Comparison of ENCODE assay signal across 21 cellular contexts in genomic region chr4:7170012-7170411, GRCh38. TPM values are rescaled to one million over a fixed set of nuclear protein-coding genes. Genes with fewer than 3 reads are reported as not detected.
DNase-seq lines count a peak whose midpoint lies in the region; ATAC-seq and TF ChIP-seq lines count a peak whose summit lies in the region.
"Had no signal": no experiment of that assay in that cellular context is flagged by ENCODE, and none has a peak within 500 bp of the region (broad histone marks: within the 10 kb centered on the region; RNA-seq: fewer than 3 reads in every experiment).

No MANE protein-coding gene starts in this region.

- intact Hi-C loops in Right ventricle myocardium superior (cut with DNase I): no loop called here
- intact Hi-C loops in right cardiac atrium (cut with DNase I): no loop called here

- no peak overlapping the region for H3K4me3 ChIP-seq in right cardiac atrium (ENCODE audit: low read length)
- no peak overlapping the region for H3K4me3 ChIP-seq in coronary artery
- H3K4me3 ChIP-seq: A549, GM12878, PC-9, SJCRH30 had no signal

- no peak overlapping the region for H3K27ac ChIP-seq in right cardiac atrium (ENCODE audit: low read length)
- H3K27ac ChIP-seq in coronary artery: no peak overlapping the region
- H3K27ac ChIP-seq: A549, PC-9, RWPE1, SJCRH30 had no signal

- ATAC-seq in Right ventricle myocardium superior (ENCODE audit: poor library complexity) (no peak), right cardiac atrium (no peak), GM19324 (IDR thresholded peaks at IDR 0.05; ENCODE audit: low FRiP score, unreplicated experiment) (no peak)
- ATAC-seq: A549; CD8-positive, alpha-beta T cell; GM12878; HepG2 had no signal

- H3K27me3 ChIP-seq in right cardiac atrium (ENCODE audit: control insufficient read depth, insufficient read depth): no peaks in the 10 kb centered on the region
- H3K27me3 ChIP-seq: SJCRH30 had no signal

- 81% methylated on average over 3 of the region's 3 CpGs for WGBS in right cardiac atrium

- TF ChIP-seq CTCF in coronary artery (IDR thresholded peaks at IDR 0.05): no peak

- no peaks in the 10 kb centered on the region for H3K4me1 ChIP-seq in right cardiac atrium (ENCODE audit: control insufficient read depth, insufficient read depth, low read length)
- H3K4me1 ChIP-seq: A549, SJCRH30 had no signal

- no peaks in the 10 kb centered on the region for H3K9me3 ChIP-seq in right cardiac atrium (ENCODE audit: control insufficient read depth, low read length)
- H3K9me3 ChIP-seq: A549, SJCRH30 had no signal

- DNase-seq in Right ventricle myocardium superior (peak; percentile 24), right cardiac atrium (no peak), coronary artery (ENCODE audit: low spot score) (peak; percentile 43), mesenteric fat pad (ENCODE audit: low spot score) (peak; percentile 3), SK-N-DZ (ENCODE audit: low spot score) (no peak), NOMO-1 treated with DMSO at 0.1 percent for 48 hours (lab: John Stamatoyannopoulos, UW; ENCODE audit: unreplicated experiment) (no peak)
- DNase-seq: CD8-positive, alpha-beta T cell; DMS53; EL; KBM-7; NCI-H1105 treated with DMSO at 0.1 percent for 48 hours; NCI-H1694 treated with DMSO at 0.1 percent for 48 hours; NCI-H2227 treated with DMSO at 0.1 percent for 48 hours; NCI-H524; PC-9 had no signal

RNA-seq across cellular contexts. Expression of gene SORCS2, which starts 22.3 kb away (rescaled TPM):
- total RNA-seq in Right ventricle myocardium superior (1.2 TPM), right cardiac atrium (1 to 10 TPM; 2.7 to 7.3 (median 2.8) TPM), mesenteric fat pad (1.9 TPM)
- polyA plus RNA-seq in right cardiac atrium: 2.1 TPM
- polyA plus RNA-seq in SK-N-DZ (2014; cell fraction: cytosol; rRNA removed): not detected in 2 replicates
- not detected in 2 replicates for polyA plus RNA-seq in SK-N-DZ (2014; cell fraction: nucleus; rRNA removed)
- total RNA-seq: CD8-positive, alpha-beta T cell had no signal

Comparison
In these comparisons a context has a peak if more than half of its experiments do, and no peak if none do; other contexts are left out.
1. DNase-seq: peak in Right ventricle myocardium superior (single experiment), coronary artery (single experiment) and mesenteric fat pad (single experiment); none in right cardiac atrium (0 of 3), SK-N-DZ (single experiment) and NOMO-1 treated with DMSO at 0.1 percent for 48 hours (single experiment).